In the genomic region with DNA sequence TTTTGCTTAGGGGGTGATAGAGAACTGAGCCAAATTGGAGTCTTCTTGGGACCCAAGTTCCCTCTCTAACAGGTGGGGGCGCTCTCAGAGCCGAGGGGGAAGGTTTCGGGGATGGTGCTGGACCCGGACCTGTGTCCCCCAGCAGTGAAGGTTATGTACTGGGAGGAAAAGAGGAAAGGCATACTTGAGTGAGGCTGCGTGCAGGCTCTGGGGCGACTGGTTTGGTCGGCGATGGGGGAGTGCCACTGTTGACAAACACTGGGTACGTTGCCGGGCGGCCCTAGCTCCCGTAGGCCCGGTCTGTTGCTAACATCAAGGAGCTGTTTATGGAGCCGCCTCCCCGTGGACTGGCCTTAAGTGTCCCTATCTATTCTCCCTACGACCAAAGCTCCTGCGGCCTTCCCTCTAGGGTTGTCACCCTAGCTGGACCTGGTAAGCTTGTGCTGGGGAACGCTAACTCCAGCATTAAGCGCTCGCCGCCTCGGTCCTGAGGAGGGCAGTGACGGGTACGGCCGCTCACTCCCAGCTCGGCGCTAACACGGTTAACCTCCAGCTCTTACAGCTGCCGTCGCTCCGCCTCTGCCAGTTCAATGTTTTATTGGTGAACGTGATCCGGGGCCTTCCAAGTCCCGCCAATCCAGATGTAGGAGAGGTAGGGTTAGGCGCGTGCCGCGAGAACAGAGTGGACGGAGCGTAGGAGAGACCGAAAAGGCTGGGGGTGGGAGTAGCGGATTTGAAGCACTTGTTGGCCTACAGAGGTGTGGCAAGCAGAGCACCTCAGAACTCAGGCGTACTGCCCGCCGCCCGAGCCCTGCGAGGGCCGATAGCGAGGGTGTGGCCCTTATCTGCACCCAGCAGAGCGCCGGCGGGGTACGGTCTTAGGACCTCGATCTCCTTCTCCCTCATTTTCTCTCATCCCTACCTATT, we compare ENCODE assay signal across 8 cellular contexts. TPM values are rescaled to one million over a fixed set of nuclear protein-coding genes. Genes with fewer than 3 reads are reported as not detected.
DNase-seq lines count a peak whose midpoint lies in the region; ATAC-seq, FAIRE-seq and TF ChIP-seq lines count a peak whose summit lies in the region.

TSS of gene PPOX (plus strand) at position 685 of the 927 bp plus-strand sequence. CDS start 422 bp downstream, outside the sequence.

- H3K18ac ChIP-seq in H1 (ENCODE audit: extremely low read depth, low read length): no peak within 1 kb of the TSS
- H3K18ac ChIP-seq in mesenchymal stem cell (ENCODE audit: low read depth in 1 of 2, low read length in 2 of 2): peak within 1 kb of the TSS; percentile 37 to 54

- no peak within 1 kb of the TSS for H2BK12ac ChIP-seq in H1 (ENCODE audit: low read depth, low read length)
- H2BK12ac ChIP-seq in mesenchymal stem cell (ENCODE audit: low read length in 2 of 2): peak within 1 kb of the TSS in 1 of 2 experiments; percentile 52

- H3K14ac ChIP-seq in H1 (ENCODE audit: insufficient read length) (no peak within 1 kb of the TSS), mesenchymal stem cell (ENCODE audit: low read length in 2 of 2) (peak within 1 kb of the TSS in 1 of 2 experiments; percentile 38)

- 1% methylated on average over 52 of the region's 54 CpGs; no CpG with 5 or more reads in 1 of the 2 experiments for WGBS in H1 (ENCODE audit: extremely low coverage in 1 of 2, insufficient coverage in 1 of 2, insufficient read length in 1 of 2, insufficient replicate concordance in 2 of 2, low coverage in 1 of 2, low lambda C conversion rate in 2 of 2, missing lambda C conversion rate in 1 of 2), 2 experiments
- 2% methylated on average over 54 of the region's 54 CpGs for WGBS in mesenchymal stem cell

- peak; percentile 97 for DNase-seq in Caki2 (ENCODE audit: low read depth)
- peak; percentile 87 for DNase-seq in HTR-8/SVneo (ENCODE audit: insufficient read length, low spot score)
- DNase-seq in NOMO-1 treated with DMSO at 0.1 percent for 48 hours (lab: John Stamatoyannopoulos, UW; ENCODE audit: unreplicated experiment): peak; percentile 99
- DNase-seq in activated CD8-positive, alpha-beta memory T cell treated with anti-CD3 and anti-CD28 coated beads for 4 hours (ENCODE audit: low read depth in 2 of 2): peak; percentile 80 to 82
- peak; percentile 90 to 94 for DNase-seq in H1 (ENCODE audit: low read depth in 1 of 2, low spot score in 2 of 2)
- peak; percentile 99 for DNase-seq in mesenchymal stem cell
- DNase-seq in stimulated activated CD8-positive, alpha-beta memory T cell treated with anti-CD3 and anti-CD28 coated beads, Interleukin-12 subunit alpha, Interleukin-12 subunit beta, amount 100 ng/mL, for 4 hours (ENCODE audit: low read depth): peak; percentile 82

- H3K4me3 ChIP-seq in H1 (ENCODE audit: extremely low read depth in 1 of 4, insufficient read depth in 2 of 4, low read depth in 3 of 4, low read length in 4 of 4) (peak within 1 kb of the TSS; percentile 64 to 87 (median 82)), mesenchymal stem cell (ENCODE audit: insufficient read depth in 1 of 2, low read depth in 1 of 2, low read length in 2 of 2) (peak within 1 kb of the TSS; percentile 78 to 99)

- H3K4me2 ChIP-seq in H1 (ENCODE audit: insufficient read depth in 1 of 2, low read depth in 2 of 2, low read length in 2 of 2) (peak within 1 kb of the TSS; percentile 66 to 92), mesenchymal stem cell (ENCODE audit: low read length, poor library complexity, severe bottlenecking) (peak within 1 kb of the TSS; percentile 78)

- H3K23me2 ChIP-seq in H1 (ENCODE audit: low read depth, low read length): peaks cover 11% of the 10 kb centered on the region; the same call in 1 of the 2 replicates

- H2BK120ac ChIP-seq in H1 (replicated peaks; ENCODE audit: low read depth, low read length) (no peak within 1 kb of the TSS), mesenchymal stem cell (ENCODE audit: low read depth, low read length) (no peak within 1 kb of the TSS)

- TF ChIP-seq CTCF in H1 (IDR thresholded peaks at IDR 0.05; ENCODE audit: control extremely low read depth in 1 of 3, insufficient read depth in 1 of 3, low read depth in 1 of 3, low read length in 3 of 3): peak; percentile 45 to 55 (median 50)

- ATAC-seq in GM21367 (IDR thresholded peaks at IDR 0.05; ENCODE audit: unreplicated experiment): peak; percentile 89

- H2AFZ ChIP-seq in H1 (ENCODE audit: low read length) (peak within 1 kb of the TSS; percentile 62; the same call in 1 of the 2 replicates), mesenchymal stem cell (ENCODE audit: low read depth, low read length) (peak within 1 kb of the TSS; percentile 75)

- H3K4ac ChIP-seq in H1 (replicated peaks; ENCODE audit: insufficient read length, low read depth, low read length) (peak within 1 kb of the TSS; percentile 22), mesenchymal stem cell (ENCODE audit: low read depth in 1 of 2, low read length in 2 of 2) (peak within 1 kb of the TSS; percentile 15 to 64)

- TF ChIP-seq EP300 in H1 (IDR thresholded peaks at IDR 0.05; ENCODE audit: borderline replicate concordance in 1 of 2, low read depth in 2 of 2, low read length in 2 of 2): 0 out of 3 replicates have a peak, but pooled peaks of 1 of the 2 experiments have one; percentile 14

- H3K27ac ChIP-seq in H1 (ENCODE audit: low read depth, low read length) (peak within 1 kb of the TSS; percentile 47), mesenchymal stem cell (ENCODE audit: low read length, poor library complexity, severe bottlenecking) (peak within 1 kb of the TSS; percentile 64)

- H4K91ac ChIP-seq in H1 (replicated peaks; ENCODE audit: insufficient read length, low read length) (peak within 1 kb of the TSS; percentile 67), mesenchymal stem cell (ENCODE audit: low read length) (peak within 1 kb of the TSS; percentile 3)

- no peak within 1 kb of the TSS for H2BK20ac ChIP-seq in H1 (ENCODE audit: low read length)

- H2BK5ac ChIP-seq in H1 (ENCODE audit: low read depth, low read length) (peak within 1 kb of the TSS; percentile 3; the same call in 1 of the 2 replicates), mesenchymal stem cell (ENCODE audit: low read depth, low read length, poor library complexity, severe bottlenecking) (no peak within 1 kb of the TSS)

- H2BK15ac ChIP-seq in H1 (ENCODE audit: low read length) (peak within 1 kb of the TSS; percentile 72; the same call in 1 of the 2 replicates), mesenchymal stem cell (ENCODE audit: low read depth, poor library complexity, severe bottlenecking) (peak within 1 kb of the TSS; percentile 54)

- no peaks in the 10 kb centered on the region for H4K20me1 ChIP-seq in H1 (replicated peaks in 1 of 2; ENCODE audit: control insufficient read depth in 1 of 2, insufficient read depth in 2 of 2, low read length in 2 of 2)

- H3K79me1 ChIP-seq in H1 (ENCODE audit: low read depth, low read length): no peaks in the 10 kb centered on the region; the same call in 1 of the 2 replicates
- peaks cover 40% of the 10 kb centered on the region for H3K79me1 ChIP-seq in mesenchymal stem cell (replicated peaks; ENCODE audit: low read length, poor library complexity, severe bottlenecking)

- H3K9me3 ChIP-seq in H1 (ENCODE audit: insufficient read depth in 2 of 2, low read depth in 1 of 2, low read length in 1 of 2) (no peaks in the 10 kb centered on the region), mesenchymal stem cell (ENCODE audit: control insufficient read depth, low read length) (no peaks in the 10 kb centered on the region)

- peaks cover 0 to 7% (median 5%) of the 10 kb centered on the region in 4 experiments; a peak in 4 of 7 replicates for H3K4me1 ChIP-seq in H1 (replicated peaks in 1 of 4; ENCODE audit: control insufficient read depth in 3 of 4, insufficient read depth in 4 of 4, low read length in 3 of 4)
- H3K4me1 ChIP-seq in mesenchymal stem cell (ENCODE audit: control insufficient read depth, insufficient read depth, low read depth, low read length): peaks cover 14% of the 10 kb centered on the region

- H3K9ac ChIP-seq in H1 (replicated peaks in 1 of 4; ENCODE audit: extremely low read depth in 1 of 4, low read depth in 3 of 4, low read length in 3 of 4) (peak within 1 kb of the TSS; percentile 43 to 69 (median 58)), mesenchymal stem cell (ENCODE audit: low read length) (peak within 1 kb of the TSS; percentile 97)

- no peak for FAIRE-seq in HTR-8/SVneo (lab: Jason Lieb, UNC)
- FAIRE-seq in H1 (lab: Jason Lieb, UNC): peak; percentile 82

- no peaks in the 10 kb centered on the region for H3K79me2 ChIP-seq in H1 (ENCODE audit: control insufficient read depth in 1 of 2, insufficient read depth in 2 of 2, low read length in 2 of 2)

- peak; percentile 56 to 84 for TF ChIP-seq POLR2A in H1 (IDR thresholded peaks at IDR 0.05; ENCODE audit: control extremely low read depth in 1 of 2, low read depth in 2 of 2, low read length in 2 of 2)

- peak within 1 kb of the TSS; percentile 9 for H3K56ac ChIP-seq in H1 (replicated peaks; ENCODE audit: insufficient read length, low read depth, low read length)

- H4K8ac ChIP-seq in H1 (ENCODE audit: extremely low read depth, insufficient read depth, low read length) (peak within 1 kb of the TSS; percentile 41), mesenchymal stem cell (ENCODE audit: low read length) (peak within 1 kb of the TSS; percentile 66)

- in situ Hi-C loops in Caki2 (cut with HindIII; ENCODE audit: low pct_unique_long_range_greater_than_20kb, low sequenced_read_pairs): no loop called here

- peaks cover 3 to 14% (median 10%) of the 10 kb centered on the region in 4 experiments; a peak in 6 of 8 replicates for H3K36me3 ChIP-seq in H1 (ENCODE audit: control insufficient read depth in 2 of 4, insufficient read depth in 4 of 4, low read length in 3 of 4)
- peaks cover 59 to 63% of the 10 kb centered on the region in 2 experiments for H3K36me3 ChIP-seq in mesenchymal stem cell (ENCODE audit: control insufficient read depth in 1 of 2, insufficient read depth in 2 of 2, low read depth in 1 of 2, low read length in 2 of 2)

- H4K5ac ChIP-seq in H1 (ENCODE audit: insufficient read length, low read depth, low read length): peak within 1 kb of the TSS; percentile 20

- CTCF ChIA-PET in H1 (lab: Charles Lee; ENCODE audit: partially characterized antibody): interaction anchor here (0.5 to 5.3 kb wide), 30 partner anchors 10 to 1192 kb away, joined by 3 to 32 read pairs (median 4); partner anchors contain the start of genes ADAMTS4, B4GALT3, DEDD and KLHDC9

- H2AK5ac ChIP-seq in H1 (ENCODE audit: low read depth, low read length): no peak within 1 kb of the TSS
- H2AK5ac ChIP-seq in mesenchymal stem cell (ENCODE audit: low read length, severe bottlenecking): no peak within 1 kb of the TSS

- H3K27me3 ChIP-seq in H1 (replicated peaks in 1 of 4; ENCODE audit: control insufficient read depth in 3 of 4, extremely low read depth in 1 of 4, insufficient read depth in 3 of 4, low read length in 3 of 4): no peaks in the 10 kb centered on the region
- no peaks in the 10 kb centered on the region for H3K27me3 ChIP-seq in mesenchymal stem cell (ENCODE audit: control insufficient read depth in 1 of 2, insufficient read depth in 1 of 2, low read length in 2 of 2)

- no peak within 1 kb of the TSS for H3K23ac ChIP-seq in H1 (ENCODE audit: insufficient read length)
- no peak within 1 kb of the TSS for H3K23ac ChIP-seq in mesenchymal stem cell (ENCODE audit: low read length in 2 of 2)

- POLR2A ChIA-PET in H1 (lab: Charles Lee; ENCODE audit: partially characterized antibody): interaction anchor here (1.1 to 4.7 kb wide), 9 partner anchors 8 to 45 kb away, joined by 3 to 51 read pairs (median 12); partner anchors contain the start of genes ADAMTS4, B4GALT3, DEDD and NDUFS2

- TF ChIP-seq RAD21 in H1 (IDR thresholded peaks at IDR 0.05 in 1 of 2, conservative IDR thresholded peaks at IDR 0.05 in 1 of 2; ENCODE audit: low read depth in 2 of 2, low read length in 2 of 2): no peak

RNA-seq across cellular contexts. Expression of gene PPOX, which starts in this region (rescaled TPM):
- total RNA-seq in Caki2 (2014; rRNA removed; shearing (Covaris generic); ENCODE audit: low replicate concordance): 35.7 and 37.8 TPM in 2 replicates
- total RNA-seq in H1 (2021; fragmentation: NEBNext Ultra II Directional; extraction: Animal tissue kit (Norgen Biotek cat#: 25700)): 32.1 and 40.4 TPM in 2 replicates
- polyA plus RNA-seq in H1 (2011; rRNA removed): 37.7 and 39.4 TPM in 2 replicates
- 47.0 TPM for polyA plus RNA-seq in H1 (2011; cell fraction: cytosol; rRNA removed)
- 127 TPM for polyA plus RNA-seq in H1 (2011; cell fraction: nucleus; rRNA removed)
- polyA plus RNA-seq in H1 (2012, experiment 1 of 2): 30.2 to 46.4 TPM (median 45.4 TPM) in 4 replicates
- polyA plus RNA-seq in H1 (2012, experiment 2 of 2): 33.9 TPM
- polyA plus RNA-seq in H1 (2013, experiment 1 of 2): 21.2 TPM
- polyA plus RNA-seq in H1 (2013, experiment 2 of 2): 17.9 TPM
- 24.6 and 32.8 TPM in 2 replicates for polyA minus RNA-seq in H1 (2011; rRNA and poly(A)+ RNA removed)
- polyA minus RNA-seq in H1 (2011; cell fraction: cytosol; rRNA and poly(A)+ RNA removed): 19.6 TPM
- polyA minus RNA-seq in H1 (2011; cell fraction: nucleus; rRNA and poly(A)+ RNA removed): 33.5 TPM
- polyA plus RNA-seq in mesenchymal stem cell (2013, experiment 1 of 2): 9.8 TPM
- 8.2 TPM for polyA plus RNA-seq in mesenchymal stem cell (2013, experiment 2 of 2)

Comparison
In these comparisons a context has a peak if more than half of its experiments do, and no peak if none do; other contexts are left out.
1. Peak in every context shown above with its lines: DNase-seq, ATAC-seq, H3K4me3 ChIP-seq and H3K27ac ChIP-seq.